In the genomic region with DNA sequence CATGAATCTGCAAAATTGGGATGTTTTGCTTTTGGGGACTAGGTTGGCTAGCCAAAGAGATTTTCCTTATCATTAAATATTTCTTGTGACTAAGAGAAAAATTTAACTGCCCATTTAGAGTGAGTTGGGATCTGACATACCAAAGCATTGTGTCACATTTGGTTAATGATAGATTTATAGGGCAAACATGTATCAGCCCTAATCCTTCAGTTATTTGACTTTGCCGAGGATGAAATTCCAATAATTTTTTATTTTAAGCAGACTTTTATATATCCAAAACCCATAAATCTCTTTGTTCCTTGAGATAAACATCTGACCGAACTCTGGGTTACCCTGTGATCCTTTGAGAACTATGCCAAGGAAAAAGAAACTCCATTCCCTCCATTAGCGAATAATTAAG, we compare ENCODE assay signal across 17 cellular contexts.
A peak's percentile ranks its signal among the peaks of the same experiment; 100 is the strongest.
DNase-seq lines count a peak whose midpoint lies in the region; ATAC-seq and TF ChIP-seq lines count a peak whose summit lies in the region.
"Had no signal": no experiment of that assay in that cellular context is flagged by ENCODE, and none has a peak within 500 bp of the region (broad histone marks: within the 10 kb centered on the region; RNA-seq: fewer than 3 reads in every experiment).

No MANE protein-coding gene starts in this region.

- intact Hi-C loops in uterus (cut with DNase I; ENCODE audit: low total_unique reads), result no loop called here

- H3K4me2 ChIP-seq in GM23248 (ENCODE audit: unreplicated experiment), result peak overlapping the region; percentile 71
- H3K4me2 ChIP-seq: smooth muscle cell had no signal

- DNase-seq in GM23248 (peak; percentile 65), iris pigment epithelial cell (ENCODE audit: low read depth) (peak; percentile 70), cerebellum (ENCODE audit: low spot score) (no peak), uterus (no peak), GM13976 (ENCODE audit: low spot score) (no peak), NCI-H2171 treated with DMSO at 0.1 percent for 48 hours (lab: John Stamatoyannopoulos, UW) (no peak)
- DNase-seq: endodermal cell; GF-D8; mesendoderm; NCI-H2029 treated with DMSO at 0.1 percent for 48 hours; stimulated activated naive CD4-positive, alpha-beta T cell treated with Interleukin-2 at 50 U/mL for 16 hours; T-helper 1 cell had no signal

- no peak for TF ChIP-seq POLR2A in uterus (IDR thresholded peaks at IDR 0.05)

- peaks cover 22% of the 10 kb centered on the region for H3K4me1 ChIP-seq in GM23248 (ENCODE audit: insufficient read depth)
- H3K4me1 ChIP-seq in uterus, result no peaks in the 10 kb centered on the region
- H3K4me1 ChIP-seq: vagina had no signal

- H3K36me3 ChIP-seq in GM23248 (ENCODE audit: low read depth), result no peaks in the 10 kb centered on the region
- no peaks in the 10 kb centered on the region for H3K36me3 ChIP-seq in uterus
- H3K36me3 ChIP-seq: neutrophil, vagina had no signal

- no peak overlapping the region for H3K9ac ChIP-seq in GM23248

- H3K9me3 ChIP-seq in GM23248 (ENCODE audit: low read depth) (no peaks in the 10 kb centered on the region), uterus (no peaks in the 10 kb centered on the region)
- H3K9me3 ChIP-seq: neutrophil, vagina had no signal

- peak overlapping the region; percentile 30; the same call in 1 of the 2 replicates for H3K4me3 ChIP-seq in GM23248
- no peak overlapping the region for H3K4me3 ChIP-seq in uterus
- H3K4me3 ChIP-seq: smooth muscle cell, vagina had no signal

- no peaks in the 10 kb centered on the region for H3K79me2 ChIP-seq in GM23248 (ENCODE audit: insufficient read depth)

- peak overlapping the region; percentile 38; the same call in 1 of the 2 replicates for H2AFZ ChIP-seq in GM23248

- peak; percentile 89 for ATAC-seq in SK-N-SH treated with all-trans-retinoic acid at 6 μM for 48 hours
- ATAC-seq: activated naive CD4-positive, alpha-beta T cell treated with anti-CD3 and anti-CD28 coated beads, Interleukin-2, amount 50 U/mL, for 72 hours had no signal

- no peaks in the 10 kb centered on the region for H3K27me3 ChIP-seq in GM23248 (replicated peaks; ENCODE audit: insufficient read depth)
- H3K27me3 ChIP-seq in uterus, result no peaks in the 10 kb centered on the region
- H3K27me3 ChIP-seq: neutrophil, vagina had no signal

- no peak for TF ChIP-seq CTCF in uterus (IDR thresholded peaks at IDR 0.05)
- no peak for TF ChIP-seq CTCF in GM13976 (IDR thresholded peaks at IDR 0.05; ENCODE audit: borderline replicate concordance, control extremely low read depth, extremely low read depth, insufficient read depth, missing control alignments)

- WGBS in GM23248 (ENCODE audit: low coverage in 1 of 2, low lambda C conversion rate in 2 of 2, missing lambda C conversion rate in 2 of 2), 2 experiments, result 2 to 7% methylated on average over 3 of the region's 3 CpGs

- peaks cover 19% of the 10 kb centered on the region for H3F3A ChIP-seq in GM23248 (ENCODE audit: insufficient read depth)

- H3K9me2 ChIP-seq in GM23248 (ENCODE audit: insufficient read depth), result no peaks in the 10 kb centered on the region

- H3K27ac ChIP-seq in GM23248 (peak overlapping the region; percentile 40), uterus (no peak overlapping the region)
- H3K27ac ChIP-seq: neutrophil, vagina had no signal

- H4K20me1 ChIP-seq in GM23248 (ENCODE audit: insufficient read depth), result no peaks in the 10 kb centered on the region

- in situ Hi-C loops in GM23248 (cut with MboI), result no loop called here
- in situ Hi-C loops in GM13976 (cut with MboI; ENCODE audit: low sequenced_read_pairs, unreplicated experiment), result no loop called here

TF ChIP-seq in SK-N-SH treated with all-trans-retinoic acid at 6 μM for 48 hours, 23 proteins besides CTCF, POLR2A, EP300 and RAD21:
- no peak for TF ChIP-seq OSR1 (CRISPR knock-in tag; IDR thresholded peaks at IDR 0.05)
- TF ChIP-seq ZNF70 (CRISPR knock-in tag; IDR thresholded peaks at IDR 0.05), result no peak
- no peak for TF ChIP-seq SNAI2 (CRISPR knock-in tag; IDR thresholded peaks at IDR 0.05)
- TF ChIP-seq GLIS3 (CRISPR knock-in tag; IDR thresholded peaks at IDR 0.05), result 0 out of 2 replicates have a peak, but pooled peaks have one; percentile 1
- peak; percentile 86 for TF ChIP-seq ISL1 (CRISPR knock-in tag; IDR thresholded peaks at IDR 0.05)
- TF ChIP-seq PPARA (CRISPR knock-in tag; IDR thresholded peaks at IDR 0.05; ENCODE audit: borderline replicate concordance), result no peak
- 0 out of 2 replicates have a peak, but pooled peaks have one; percentile 22 for TF ChIP-seq TOX (CRISPR knock-in tag; IDR thresholded peaks at IDR 0.05; ENCODE audit: borderline replicate concordance)
- TF ChIP-seq, protein P1, sequence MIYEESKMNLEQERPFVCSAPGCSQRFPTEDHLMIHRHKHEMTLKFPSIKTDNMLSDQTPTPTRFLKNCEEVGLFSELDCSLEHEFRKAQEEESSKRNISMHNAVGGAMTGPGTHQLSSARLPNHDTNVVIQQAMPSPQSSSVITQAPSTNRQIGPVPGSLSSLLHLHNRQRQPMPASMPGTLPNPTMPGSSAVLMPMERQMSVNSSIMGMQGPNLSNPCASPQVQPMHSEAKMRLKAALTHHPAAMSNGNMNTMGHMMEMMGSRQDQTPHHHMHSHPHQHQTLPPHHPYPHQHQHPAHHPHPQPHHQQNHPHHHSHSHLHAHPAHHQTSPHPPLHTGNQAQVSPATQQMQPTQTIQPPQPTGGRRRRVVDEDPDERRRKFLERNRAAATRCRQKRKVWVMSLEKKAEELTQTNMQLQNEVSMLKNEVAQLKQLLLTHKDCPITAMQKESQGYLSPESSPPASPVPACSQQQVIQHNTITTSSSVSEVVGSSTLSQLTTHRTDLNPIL (CRISPR knock-in tag; IDR thresholded peaks at IDR 0.05; ENCODE audit: low read depth), result no peak

Comparison
In these comparisons a context has a peak if more than half of its experiments do, and no peak if none do; other contexts are left out.
1. DNase-seq: peak in GM23248 (single experiment) and iris pigment epithelial cell (single experiment); none in cerebellum (single experiment), uterus (0 of 2), GM13976 (single experiment) and NCI-H2171 treated with DMSO at 0.1 percent for 48 hours (single experiment).